ENCODE assay signal across 24 cellular contexts in the genomic region with DNA sequence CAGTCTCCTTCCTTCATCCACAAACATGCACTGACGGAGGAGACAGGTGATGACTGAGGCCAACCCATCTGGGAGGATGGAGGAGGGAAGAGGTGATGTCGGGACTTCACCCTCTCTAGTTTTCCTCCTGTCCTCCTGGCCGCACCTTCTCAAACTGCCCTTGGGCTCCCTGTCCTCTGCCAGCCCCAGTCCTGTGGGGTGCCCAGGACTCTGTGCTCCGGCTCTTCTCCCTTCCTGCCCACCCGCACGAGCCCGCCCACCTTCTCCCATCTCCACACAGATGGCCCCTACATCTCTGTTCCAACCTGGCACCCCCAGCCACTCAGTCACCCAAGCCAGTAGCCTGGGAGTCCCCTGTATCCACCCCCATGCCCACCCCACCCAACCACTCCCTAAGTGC.
"Had no signal": no experiment of that assay in that cellular context is flagged by ENCODE, and none has a peak within 500 bp of the region (broad histone marks: within the 10 kb centered on the region; RNA-seq: fewer than 3 reads in every experiment).

No MANE protein-coding gene starts in this region.

- H3K27ac Mint-ChIP-seq: activated CD8-positive, alpha-beta memory T cell treated with anti-CD3 and anti-CD28 coated beads, Interleukin-2, amount 10 ng/mL, durations not matched to agents 7 days and 5 days; activated naive CD8-positive, alpha-beta T cell treated with anti-CD3 and anti-CD28 coated beads, Interleukin-2, amount 10 ng/mL, durations not matched to agents 7 days and 5 days; activated T-cell treated with anti-CD3 and anti-CD28 coated beads, Interleukin-2, amount 50 U/mL, for 24 hours; activated T-helper 1 cell treated with anti-CD3 and anti-CD28 coated beads, Interleukin-12 subunit alpha, Interleukin-12 subunit beta, Interleukin-2, Interleukin-4 antibody, amounts not matched to agents 30 ng/mL and 10 ng/mL and 1 ng/mL, durations not matched to agents 14 hours and 24 hours and 36 hours; T-helper 17 cell had no signal

- H3K36me3 ChIP-seq: adrenal gland, breast epithelium, Peyer's patch had no signal

- H3K4me3 ChIP-seq: adrenal gland, breast epithelium, Peyer's patch had no signal

- H3K36me3 Mint-ChIP-seq: activated CD8-positive, alpha-beta memory T cell treated with anti-CD3 and anti-CD28 coated beads, Interleukin-2, amount 10 ng/mL, durations not matched to agents 7 days and 5 days; activated naive CD8-positive, alpha-beta T cell treated with anti-CD3 and anti-CD28 coated beads, Interleukin-2, amount 10 ng/mL, durations not matched to agents 7 days and 5 days had no signal

- H3K4me3 Mint-ChIP-seq: activated CD8-positive, alpha-beta memory T cell treated with anti-CD3 and anti-CD28 coated beads, Interleukin-2, amount 10 ng/mL, durations not matched to agents 7 days and 5 days; activated naive CD8-positive, alpha-beta T cell treated with anti-CD3 and anti-CD28 coated beads, Interleukin-2, amount 10 ng/mL, durations not matched to agents 7 days and 5 days; activated T-cell treated with anti-CD3 and anti-CD28 coated beads, Interleukin-2, amount 50 U/mL, for 24 hours; activated T-helper 1 cell treated with anti-CD3 and anti-CD28 coated beads, Interleukin-12 subunit alpha, Interleukin-12 subunit beta, Interleukin-2, Interleukin-4 antibody, amounts not matched to agents 30 ng/mL and 10 ng/mL and 1 ng/mL, durations not matched to agents 14 hours and 24 hours and 36 hours; T-helper 17 cell had no signal

- H3K27me3 ChIP-seq: adrenal gland, Peyer's patch had no signal

- H3K9me3 ChIP-seq: adrenal gland, breast epithelium, Peyer's patch had no signal

- H3K4me1 ChIP-seq: adrenal gland, breast epithelium, Peyer's patch had no signal

- H3K9me3 Mint-ChIP-seq: activated naive CD8-positive, alpha-beta T cell treated with anti-CD3 and anti-CD28 coated beads, Interleukin-2, amount 10 ng/mL, durations not matched to agents 7 days and 5 days; activated T-cell treated with anti-CD3 and anti-CD28 coated beads, Interleukin-2, amount 50 U/mL, for 24 hours; activated T-helper 1 cell treated with anti-CD3 and anti-CD28 coated beads, Interleukin-12 subunit alpha, Interleukin-12 subunit beta, Interleukin-2, Interleukin-4 antibody, amounts not matched to agents 30 ng/mL and 10 ng/mL and 1 ng/mL, durations not matched to agents 14 hours and 24 hours and 36 hours had no signal

- H3K27ac ChIP-seq: adrenal gland, breast epithelium, Peyer's patch, VCaP had no signal

- DNase-seq: activated CD4-positive, alpha-beta T cell treated with anti-CD3 and anti-CD28 coated beads for 48 hours; activated CD4-positive, alpha-beta T cell treated with anti-CD3 and anti-CD28 coated beads, Interleukin-2, amount 50 U/mL, for 48 hours; activated CD4-positive, CD25-positive, alpha-beta regulatory T cell; activated CD8-positive, alpha-beta memory T cell treated with anti-CD3 and anti-CD28 coated beads, Interleukin-2, amount 10 ng/mL, durations not matched to agents 7 days and 5 days; activated gamma-delta T cell; activated naive CD4-positive, alpha-beta T cell treated with anti-CD3 and anti-CD28 coated beads, Interleukin-2, amount 50 U/mL, for 16 hours; activated T-cell treated with anti-CD3 and anti-CD28 coated beads, Interleukin-2, amount 50 U/mL, for 24 hours; adrenal gland; anterior cingulate cortex; central memory CD4-positive, alpha-beta T cell; MM.1S; NCI-H1105; NCI-H1436 treated with DMSO at 0.1 percent for 48 hours; NCI-H187; NCI-H2081; NCI-H524; SHP77 treated with DMSO at 0.1 percent for 48 hours; T-helper 17 cell; T-helper 9 cell had no signal

- ATAC-seq: activated CD8-positive, alpha-beta memory T cell treated with anti-CD3 and anti-CD28 coated beads, Interleukin-2, amount 10 ng/mL, durations not matched to agents 7 days and 5 days; T-helper 17 cell had no signal

- H3K4me1 Mint-ChIP-seq: activated CD8-positive, alpha-beta memory T cell treated with anti-CD3 and anti-CD28 coated beads, Interleukin-2, amount 10 ng/mL, durations not matched to agents 7 days and 5 days; activated naive CD8-positive, alpha-beta T cell treated with anti-CD3 and anti-CD28 coated beads, Interleukin-2, amount 10 ng/mL, durations not matched to agents 7 days and 5 days; T-helper 17 cell had no signal
